14 cellular contexts compared by ENCODE assay signal in genomic region chr7:18590259-18590658, GRCh38.
DNase-seq lines count a peak whose midpoint lies in the region; ATAC-seq, FAIRE-seq and TF ChIP-seq lines count a peak whose summit lies in the region.
"Had no signal": no experiment of that assay in that cellular context is flagged by ENCODE, and none has a peak within 500 bp of the region (broad histone marks: within the 10 kb centered on the region; RNA-seq: fewer than 3 reads in every experiment).

No MANE protein-coding gene starts in this region.

- no peaks in the 10 kb centered on the region for H3K9me3 ChIP-seq in A673 (ENCODE audit: low read depth, low read length, poor library complexity, severe bottlenecking)
- H3K9me3 ChIP-seq in keratinocyte (ENCODE audit: control insufficient read depth, low read depth, low read length): no peaks in the 10 kb centered on the region
- H3K9me3 ChIP-seq in gastrocnemius medialis: no peaks in the 10 kb centered on the region
- H3K9me3 ChIP-seq: tibial nerve had no signal

- peak overlapping the region in 2 of 3 donors; percentile 38 to 59 for H3K27ac Mint-ChIP-seq in IgD-negative memory B cell

- H3K36me3 ChIP-seq in A673 (ENCODE audit: insufficient read depth, low read length, poor library complexity, severe bottlenecking) (peaks cover 10% of the 10 kb centered on the region), keratinocyte (ENCODE audit: control insufficient read depth in 2 of 2, extremely low read depth in 1 of 2, insufficient read depth in 2 of 2, low read length in 2 of 2) (peaks cover 0 to 16% of the 10 kb centered on the region in 2 experiments), gastrocnemius medialis (peaks cover 0 to 21% of the 10 kb centered on the region in 2 donors)
- H3K36me3 ChIP-seq: tibial nerve had no signal

- no peak overlapping the region for H3K4me2 ChIP-seq in keratinocyte (ENCODE audit: control insufficient read depth, extremely low read depth, insufficient read depth, low read depth, low read length)

- in situ Hi-C loops in gastrocnemius medialis (cut with MboI; ENCODE audit: low sequenced_read_pairs in 4 of 4): no loop called here

- CTCF ChIA-PET in A673 (lab: Charles Lee): interaction anchor here (0.5 to 1.4 kb wide), 4 partner anchors 14 to 238 kb away, joined by 3 to 8 read pairs (median 6); no protein-coding TSS in a partner anchor

- DNase-seq in A673 (ENCODE audit: low spot score): peak; percentile 17
- peak; percentile 75 for DNase-seq in SIG-M5 treated with dmso at 0.1 percent for 504 hours (lab: John Stamatoyannopoulos, UW; ENCODE audit: unreplicated experiment)
- no peak for DNase-seq in keratinocyte (ENCODE audit: low read depth, low spot score)
- no peak for DNase-seq in germinal center (ENCODE audit: low spot score)
- DNase-seq in activated CD4-positive, alpha-beta T cell treated with anti-CD3 and anti-CD28 coated beads for 48 hours: no peak
- DNase-seq in gastrocnemius medialis: no peak
- no peak for DNase-seq in GM19239 (ENCODE audit: insufficient read length, low spot score)
- DNase-seq: activated gamma-delta T cell, aorta, NCI-H187 had no signal

- no peak overlapping the region for H3K4me3 Mint-ChIP-seq in IgD-negative memory B cell

- TF ChIP-seq CTCF in A673 (conservative IDR thresholded peaks at IDR 0.05; ENCODE audit: low read depth, low read length) (no peak), keratinocyte (optimal IDR thresholded peaks at IDR 0.05 in 1 of 3, IDR thresholded peaks at IDR 0.05 in 1 of 3, conservative IDR thresholded peaks at IDR 0.05 in 1 of 3; ENCODE audit: extremely low read depth in 1 of 3, insufficient read depth in 2 of 3, low read length in 3 of 3) (no peak), gastrocnemius medialis (IDR thresholded peaks at IDR 0.05 in 4 of 5, conservative IDR thresholded peaks at IDR 0.05 in 1 of 5) (no peak)

- dilution Hi-C loops in keratinocyte (cut with MboI; ENCODE audit: extremely low pct_ligation_motif_present, low sequenced_read_pairs): no loop called here

- no peak for ATAC-seq in gastrocnemius medialis

- intact Hi-C loops in A673 (cut with micrococcal nuclease; ENCODE audit: unreplicated experiment) (loop anchor here (1.0 to 5.0 kb wide), 4 partner anchors 77 to 1075 kb away; no protein-coding TSS in a partner anchor), gastrocnemius medialis (cut with DNase I; ENCODE audit: low total_unique reads) (loop anchor here (2.0 kb wide), 1 partner anchor 77 kb away; no protein-coding TSS in a partner anchor)

- TF ChIP-seq POLR2A in gastrocnemius medialis (IDR thresholded peaks at IDR 0.05): no peak

- peak overlapping the region; percentile 53 for H3K27ac ChIP-seq in A673 (ENCODE audit: low read depth, low read length, poor library complexity, severe bottlenecking)
- no peak overlapping the region for H3K27ac ChIP-seq in keratinocyte (ENCODE audit: control insufficient read depth, insufficient read depth, low read length)
- no peak overlapping the region for H3K27ac ChIP-seq in gastrocnemius medialis
- H3K27ac ChIP-seq: epithelial cell of prostate, tibial nerve had no signal

- POLR2A ChIA-PET in A673 (lab: Charles Lee; ENCODE audit: low non-redundant PET): no interaction called here

- H3K27me3 Mint-ChIP-seq in IgD-negative memory B cell: no peaks in the 10 kb centered on the region

- H3K27me3 ChIP-seq in A673 (replicated peaks; ENCODE audit: insufficient read depth, low read depth, low read length, poor library complexity): no peaks in the 10 kb centered on the region
- no peaks in the 10 kb centered on the region for H3K27me3 ChIP-seq in keratinocyte (ENCODE audit: control insufficient read depth, extremely low read depth, insufficient read depth, low read length)
- H3K27me3 ChIP-seq in gastrocnemius medialis: no peaks in the 10 kb centered on the region
- H3K27me3 ChIP-seq: tibial nerve had no signal

- no peaks in the 10 kb centered on the region for H3K79me2 ChIP-seq in keratinocyte (ENCODE audit: control insufficient read depth, insufficient read depth, low read length)

- FAIRE-seq in keratinocyte (lab: Jason Lieb, UNC) (no peak), GM19239 (lab: Jason Lieb, UNC) (no peak)
- FAIRE-seq: colon had no signal

- H3K9ac ChIP-seq in keratinocyte (ENCODE audit: control insufficient read depth, extremely low read depth, insufficient read depth, low read length): no peak overlapping the region

- H3K36me3 Mint-ChIP-seq in IgD-negative memory B cell: peaks cover 15% of the 10 kb centered on the region

- BruUV-seq in A673 (replicated peaks; lab: Mats Ljungman, UMichigan): no TSS peak

- H3K9me3 Mint-ChIP-seq in IgD-negative memory B cell: no peaks in the 10 kb centered on the region

- H3K4me3 ChIP-seq in A673 (ENCODE audit: low read depth, low read length, poor library complexity, severe bottlenecking) (no peak overlapping the region), keratinocyte (ENCODE audit: control insufficient read depth in 2 of 3, extremely low read depth in 1 of 3, insufficient read depth in 2 of 3, low read depth in 1 of 3, low read length in 3 of 3) (no peak overlapping the region), gastrocnemius medialis (no peak overlapping the region)
- H3K4me3 ChIP-seq: tibial nerve had no signal

- H3K9me1 ChIP-seq in keratinocyte (ENCODE audit: control insufficient read depth, extremely low read depth, insufficient read depth, low read length): no peaks in the 10 kb centered on the region

- peaks cover 13 to 28% (median 18%) of the 10 kb centered on the region in 3 donors for H3K4me1 Mint-ChIP-seq in IgD-negative memory B cell

- H4K20me1 ChIP-seq in keratinocyte (ENCODE audit: control insufficient read depth, extremely low read depth, insufficient read depth, low read length): no peaks in the 10 kb centered on the region

- H3K4me1 ChIP-seq in A673 (ENCODE audit: insufficient read depth, low read length, poor library complexity, severe bottlenecking): peaks cover 15% of the 10 kb centered on the region
- H3K4me1 ChIP-seq in keratinocyte (ENCODE audit: control insufficient read depth, extremely low read depth, insufficient read depth, low read length): no peaks in the 10 kb centered on the region
- no peaks in the 10 kb centered on the region for H3K4me1 ChIP-seq in gastrocnemius medialis
- H3K4me1 ChIP-seq: tibial nerve had no signal

- H2AFZ ChIP-seq in keratinocyte (ENCODE audit: control insufficient read depth, low read length): peak overlapping the region; percentile 38

Comparison
In these comparisons a context has a peak if more than half of its experiments do, and no peak if none do; other contexts are left out.
1. DNase-seq: peak in A673 (single experiment) and SIG-M5 treated with dmso at 0.1 percent for 504 hours (single experiment); none in keratinocyte (single experiment), germinal center (single experiment), activated CD4-positive, alpha-beta T cell treated with anti-CD3 and anti-CD28 coated beads for 48 hours (single experiment), gastrocnemius medialis (0 of 2) and GM19239 (single experiment).